17 cellular contexts compared by ENCODE assay signal in the genomic region with DNA sequence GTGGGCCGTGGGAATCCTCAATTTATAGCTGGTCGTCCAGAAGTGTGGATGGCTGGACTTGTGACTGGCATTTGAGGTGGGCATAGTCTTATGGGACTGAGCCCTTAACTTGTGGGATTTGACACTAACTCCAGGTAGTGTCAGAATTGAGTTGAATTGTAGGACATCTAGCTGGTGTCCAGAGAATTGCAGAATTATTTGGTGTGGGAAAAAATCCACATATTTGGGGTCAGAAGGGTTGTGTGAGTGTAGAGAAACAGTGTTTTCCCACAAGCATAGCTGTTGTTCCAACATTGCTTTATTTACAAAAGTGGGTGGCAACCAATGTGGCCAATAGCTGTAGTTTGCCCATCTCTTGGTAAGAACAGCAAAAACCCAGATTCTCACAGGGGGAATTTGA.
A peak's percentile ranks its signal among the peaks of the same experiment; 100 is the strongest.
DNase-seq lines count a peak whose midpoint lies in the region; ATAC-seq and TF ChIP-seq lines count a peak whose summit lies in the region.
"Had no signal": no experiment of that assay in that cellular context is flagged by ENCODE, and none has a peak within 500 bp of the region (broad histone marks: within the 10 kb centered on the region; RNA-seq: fewer than 3 reads in every experiment).

No MANE protein-coding gene starts in this region.

- TF ChIP-seq CTCF in OCI-LY3 (IDR thresholded peaks at IDR 0.05; ENCODE audit: low read depth, low read length) (peak; percentile 26; the same call in 1 of the 2 replicates), osteocyte (IDR thresholded peaks at IDR 0.05) (peak; percentile 32)
- TF ChIP-seq CTCF in CD8-positive, alpha-beta T cell (IDR thresholded peaks at IDR 0.05), result no peak

- no peak overlapping the region for H3K4me2 ChIP-seq in OCI-LY3 (ENCODE audit: low read length)

- H3K36me3 ChIP-seq in OCI-LY3 (replicated peaks; ENCODE audit: low read depth, low read length), result no peaks in the 10 kb centered on the region
- H3K36me3 ChIP-seq in CD8-positive, alpha-beta T cell (ENCODE audit: insufficient read depth, low read length), result no peaks in the 10 kb centered on the region

- peaks cover 6% of the 10 kb centered on the region for H3K9me3 Mint-ChIP-seq in osteocyte (ENCODE audit: unreplicated experiment)
- no peaks in the 10 kb centered on the region for H3K9me3 Mint-ChIP-seq in CD8-positive, alpha-beta T cell
- H3K9me3 Mint-ChIP-seq: memory B cell; stimulated activated effector memory CD8-positive, alpha-beta T cell treated with anti-CD3 and anti-CD28 coated beads, Interleukin-12 subunit alpha, Interleukin-12 subunit beta, amount 100 ng/mL, for 72 hours; type B pancreatic cell had no signal

- no peaks in the 10 kb centered on the region for H4K20me1 ChIP-seq in OCI-LY3 (ENCODE audit: insufficient read depth, low read length)

- no peaks in the 10 kb centered on the region for H3K27me3 ChIP-seq in OCI-LY3 (ENCODE audit: low read depth, low read length)
- no peaks in the 10 kb centered on the region for H3K27me3 ChIP-seq in CD8-positive, alpha-beta T cell (ENCODE audit: insufficient read depth, low read length)

- DNase-seq in GM03348 (ENCODE audit: low spot score) (peak; percentile 5), dermis blood vessel endothelial cell (peak; percentile 40), osteocyte (ENCODE audit: extremely low spot score, unreplicated experiment) (no peak), left colon (no peak)
- no peak for DNase-seq in CD8-positive, alpha-beta T cell
- DNase-seq: H7, NCI-H187 treated with DMSO at 0.1 percent for 48 hours, NCI-H526, RPMI8226, T-helper 17 cell had no signal

- H3K9me3 ChIP-seq in OCI-LY3 (ENCODE audit: insufficient read depth, low read length), result no peaks in the 10 kb centered on the region
- H3K9me3 ChIP-seq in CD8-positive, alpha-beta T cell (ENCODE audit: low read length), result no peaks in the 10 kb centered on the region

- H3K4me3 ChIP-seq in OCI-LY3 (ENCODE audit: low read length), result no peak overlapping the region
- H3K4me3 ChIP-seq in CD8-positive, alpha-beta T cell (ENCODE audit: low read depth, low read length), result no peak overlapping the region

- peaks cover 13% of the 10 kb centered on the region for H3K4me1 Mint-ChIP-seq in osteocyte (ENCODE audit: unreplicated experiment)
- H3K4me1 Mint-ChIP-seq in CD8-positive, alpha-beta T cell (ENCODE audit: low read depth), result no peaks in the 10 kb centered on the region
- H3K4me1 Mint-ChIP-seq: stimulated activated effector memory CD8-positive, alpha-beta T cell treated with anti-CD3 and anti-CD28 coated beads, Interleukin-12 subunit alpha, Interleukin-12 subunit beta, amount 100 ng/mL, for 72 hours; T-helper 17 cell had no signal

- intact Hi-C loops in CD8-positive, alpha-beta T cell (cut with DNase I, micrococcal nuclease), result no loop called here
- intact Hi-C loops in left colon (cut with DNase I, micrococcal nuclease), result no loop called here

- no peaks in the 10 kb centered on the region for H3K27me3 Mint-ChIP-seq in osteocyte (ENCODE audit: unreplicated experiment)
- no peaks in the 10 kb centered on the region for H3K27me3 Mint-ChIP-seq in CD8-positive, alpha-beta T cell (ENCODE audit: low read depth)
- H3K27me3 Mint-ChIP-seq: activated naive CD8-positive, alpha-beta T cell; type B pancreatic cell had no signal

- no peak for ATAC-seq in CD8-positive, alpha-beta T cell
- no peak for ATAC-seq in GM18520 (IDR thresholded peaks at IDR 0.05; ENCODE audit: unreplicated experiment)
- ATAC-seq in left colon, result no peak
- ATAC-seq: stimulated activated effector memory CD8-positive, alpha-beta T cell treated with anti-CD3 and anti-CD28 coated beads, Interleukin-12 subunit alpha, Interleukin-12 subunit beta, amount 100 ng/mL, for 72 hours; T-helper 17 cell had no signal

- H3K4me1 ChIP-seq in OCI-LY3 (ENCODE audit: low read length), result no peaks in the 10 kb centered on the region
- no peaks in the 10 kb centered on the region for H3K4me1 ChIP-seq in CD8-positive, alpha-beta T cell (ENCODE audit: insufficient read depth, low read length)

- no peak overlapping the region for H3K9ac ChIP-seq in OCI-LY3 (ENCODE audit: low read length)

- no peak overlapping the region for H3K27ac ChIP-seq in OCI-LY3 (ENCODE audit: low read length)
- H3K27ac ChIP-seq in CD8-positive, alpha-beta T cell (ENCODE audit: low read depth, low read length), result no peak overlapping the region
- H3K27ac ChIP-seq: HL-60 had no signal

- CTCF ChIA-PET in CD8-positive, alpha-beta T cell (lab: Charles Lee), result no interaction called here

- H3K79me2 ChIP-seq in OCI-LY3 (ENCODE audit: low read length), result no peaks in the 10 kb centered on the region

- H3K36me3 Mint-ChIP-seq in osteocyte (ENCODE audit: unreplicated experiment), result no peaks in the 10 kb centered on the region
- H3K36me3 Mint-ChIP-seq in CD8-positive, alpha-beta T cell, result no peaks in the 10 kb centered on the region
- H3K36me3 Mint-ChIP-seq: activated naive CD8-positive, alpha-beta T cell; memory B cell; stimulated activated effector memory CD8-positive, alpha-beta T cell treated with anti-CD3 and anti-CD28 coated beads, Interleukin-12 subunit alpha, Interleukin-12 subunit beta, amount 100 ng/mL, for 72 hours; type B pancreatic cell had no signal

- H3K27ac Mint-ChIP-seq in osteocyte (ENCODE audit: unreplicated experiment), result peak overlapping the region; percentile 41
- no peak overlapping the region for H3K27ac Mint-ChIP-seq in CD8-positive, alpha-beta T cell
- H3K27ac Mint-ChIP-seq: activated naive CD8-positive, alpha-beta T cell; memory B cell; stimulated activated effector memory CD8-positive, alpha-beta T cell treated with anti-CD3 and anti-CD28 coated beads, Interleukin-12 subunit alpha, Interleukin-12 subunit beta, amount 100 ng/mL, for 72 hours; T-helper 17 cell; type B pancreatic cell had no signal

- POLR2A ChIA-PET in CD8-positive, alpha-beta T cell (lab: Charles Lee), result no interaction called here

- no peak overlapping the region for H3K4me3 Mint-ChIP-seq in osteocyte (ENCODE audit: unreplicated experiment)
- no peak overlapping the region for H3K4me3 Mint-ChIP-seq in CD8-positive, alpha-beta T cell
- H3K4me3 Mint-ChIP-seq: activated naive CD8-positive, alpha-beta T cell; memory B cell; stimulated activated effector memory CD8-positive, alpha-beta T cell treated with anti-CD3 and anti-CD28 coated beads, Interleukin-12 subunit alpha, Interleukin-12 subunit beta, amount 100 ng/mL, for 72 hours; T-helper 17 cell; type B pancreatic cell had no signal

- H2AFZ ChIP-seq in OCI-LY3 (ENCODE audit: low read depth, low read length), result no peak overlapping the region

Comparison
In these comparisons a context has a peak if more than half of its experiments do, and no peak if none do; other contexts are left out.
1. DNase-seq: peak in GM03348 (single experiment) and dermis blood vessel endothelial cell (single experiment); none in osteocyte (single experiment), CD8-positive, alpha-beta T cell (0 of 7) and left colon (0 of 2).